ENCODE assay signal across 28 cellular contexts in genomic region chr6:37299990-37300389, GRCh38. TPM values are rescaled to one million over a fixed set of nuclear protein-coding genes. Genes with fewer than 3 reads are reported as not detected.
"Had no signal": no experiment of that assay in that cellular context is flagged by ENCODE, and none has a peak within 500 bp of the region (broad histone marks: within the 10 kb centered on the region; RNA-seq: fewer than 3 reads in every experiment).

No MANE protein-coding gene starts in this region.

- H3K9me3 ChIP-seq: colonic mucosa, esophagus squamous epithelium, gastrocnemius medialis, heart right ventricle, left ventricle myocardium inferior, lower lobe of right lung, mucosa of descending colon had no signal

- H3K4me1 ChIP-seq: colonic mucosa, gastrocnemius medialis, left ventricle myocardium inferior, lower lobe of right lung had no signal

- ATAC-seq: effector memory CD8-positive, alpha-beta T cell; esophagus mucosa; gastrocnemius medialis; heart right ventricle; left colon; left lobe of liver; lower lobe of right lung; mucosa of descending colon; naive thymus-derived CD8-positive, alpha-beta T cell had no signal

- H3K27ac ChIP-seq: colonic mucosa, epithelial cell of prostate, esophagus squamous epithelium, gastrocnemius medialis, heart right ventricle, left ventricle myocardium inferior, lower lobe of right lung had no signal

- H3K36me3 ChIP-seq: colonic mucosa had no signal

- H3K4me3 ChIP-seq: colonic mucosa, esophagus squamous epithelium, gastrocnemius medialis, heart right ventricle, left ventricle myocardium inferior, lower lobe of right lung, mucosa of descending colon had no signal

- H3K27me3 ChIP-seq: colonic mucosa, esophagus squamous epithelium, gastrocnemius medialis, heart right ventricle had no signal

- DNase-seq: colonic mucosa; cortex of kidney; effector CD8-positive, alpha-beta T cell; effector memory CD8-positive, alpha-beta T cell; endodermal cell; erythroblast; esophagus squamous epithelium; foreskin fibroblast; foreskin melanocyte; gastrocnemius medialis; glutamatergic neuron; head of caudate nucleus; heart right ventricle; hippocampal formation; kidney glomerular epithelial cell; left colon; left ventricle myocardium inferior; lower lobe of right lung; mesenchymal stem cell; mucosa of descending colon; naive B cell; naive thymus-derived CD8-positive, alpha-beta T cell had no signal

- FAIRE-seq: endometrium, islet of Langerhans, keratinocyte had no signal

RNA-seq across cellular contexts. Expression of gene TMEM217, which starts 42.0 kb away (rescaled TPM):
- total RNA-seq: left lobe of liver had no signal
